Comparison of ENCODE assay signal across 8 cellular contexts in the genomic region with DNA sequence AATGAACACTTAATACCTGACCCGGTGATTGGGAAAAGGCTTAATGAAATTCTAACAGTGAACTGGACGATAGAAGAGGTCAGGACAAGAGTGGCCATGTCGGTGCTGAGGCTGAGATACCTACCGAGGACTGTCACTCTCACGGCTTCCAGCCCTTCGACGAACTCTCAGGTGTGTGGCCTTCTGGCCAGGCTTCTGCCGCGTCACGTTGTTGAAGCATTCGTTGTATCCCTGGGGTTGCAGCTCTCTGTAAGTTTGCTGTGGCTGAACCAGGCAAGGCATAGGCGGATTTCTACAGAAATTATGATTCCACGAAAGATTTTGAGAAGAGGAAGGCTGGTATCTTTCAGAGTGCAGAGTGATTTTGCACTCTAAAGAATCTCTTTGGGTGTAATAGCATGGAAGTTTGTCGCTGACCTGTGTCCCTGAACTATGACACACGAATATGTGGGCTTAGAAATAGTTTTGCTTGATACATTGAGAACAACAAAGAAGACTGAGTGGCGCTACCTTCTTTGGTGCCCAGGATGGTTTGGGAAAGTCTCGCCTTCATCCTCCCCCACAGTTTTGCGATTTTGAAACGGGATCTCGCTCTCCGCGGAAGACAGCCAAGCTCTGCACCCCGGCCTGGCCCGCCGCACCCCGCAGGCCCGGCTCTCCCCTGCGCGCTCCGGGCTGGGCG. TPM values are rescaled to one million over a fixed set of nuclear protein-coding genes. Genes with fewer than 3 reads are reported as not detected.
DNase-seq lines count a peak whose midpoint lies in the region; ATAC-seq and TF ChIP-seq lines count a peak whose summit lies in the region.

No MANE protein-coding gene starts in this region.

- CTCF ChIA-PET in AG04450 (lab: Charles Lee), result no interaction called here

- H3K9me3 ChIP-seq in AG04450 (ENCODE audit: control insufficient read depth, insufficient read depth, low read length) (peaks cover 8% of the 10 kb centered on the region; the same call in 1 of the 2 replicates), muscle layer of duodenum (ENCODE audit: control insufficient read depth in 1 of 2, low read length in 2 of 2) (no peaks in the 10 kb centered on the region)

- H3K4me3 ChIP-seq in AG04450 (ENCODE audit: low read depth, low read length) (peak overlapping the region; percentile 65), muscle layer of duodenum (ENCODE audit: low read depth in 1 of 2, low read length in 2 of 2) (peak overlapping the region; percentile 3 to 83)

- peak overlapping the region; percentile 2 for H3K27ac ChIP-seq in AG04450 (ENCODE audit: low read depth, low read length)
- peak overlapping the region; percentile 4 for H3K27ac ChIP-seq in caudate nucleus (ENCODE audit: low read depth, low read length)
- no peak overlapping the region for H3K27ac ChIP-seq in muscle layer of duodenum (ENCODE audit: low read length)

- TF ChIP-seq CTCF in AG04450 (IDR thresholded peaks at IDR 0.05; ENCODE audit: low read depth, low read length), result no peak

- POLR2A ChIA-PET in AG04450 (lab: Yijun Ruan, JAX), result interaction anchor here (0.5 kb wide), 1 partner anchor 38 kb away, joined by 4 read pairs; no protein-coding TSS in a partner anchor

- H3K27me3 ChIP-seq in AG04450 (ENCODE audit: control insufficient read depth, insufficient read depth, low read length) (no peaks in the 10 kb centered on the region), muscle layer of duodenum (ENCODE audit: low read depth, low read length) (no peaks in the 10 kb centered on the region)

- ATAC-seq in HG02970 (IDR thresholded peaks at IDR 0.05; ENCODE audit: low FRiP score, unreplicated experiment) (no peak), GM21526 (IDR thresholded peaks at IDR 0.05; ENCODE audit: low FRiP score, unreplicated experiment) (no peak)

- DNase-seq in AG04450 (ENCODE audit: low read depth, low spot score), result no peak
- DNase-seq in HuH-7.5 (ENCODE audit: low spot score), result peak; percentile 6
- DNase-seq in caudate nucleus (lab: John Stamatoyannopoulos, UW), result peak in 5 of 61 donors; percentile 3 to 53 (median 32)
- no peak for DNase-seq in pons (ENCODE audit: low spot score)
- no peak for DNase-seq in DMS79 treated with DMSO at 0.1 percent for 48 hours (lab: John Stamatoyannopoulos, UW)

- H3K4me1 ChIP-seq in muscle layer of duodenum (ENCODE audit: control insufficient read depth in 1 of 2, insufficient read depth in 2 of 2, low read length in 2 of 2), result peaks cover 0 to 3% of the 10 kb centered on the region in 2 donors

- no peaks in the 10 kb centered on the region for H3K36me3 ChIP-seq in muscle layer of duodenum (ENCODE audit: control insufficient read depth in 1 of 2, insufficient read depth in 2 of 2, low read length in 2 of 2)

RNA-seq across cellular contexts. Expression of gene EPHX4, which starts 0.4 kb away (rescaled TPM):
- 2.6 and 4.1 TPM in 2 replicates for polyA plus RNA-seq in AG04450 (2011; rRNA removed)
- 0.43 and 1.1 TPM in 2 replicates for polyA minus RNA-seq in AG04450 (2011; rRNA and poly(A)+ RNA removed)

RNA-seq across cellular contexts. Expression of gene SETSIP, which starts 45.8 kb away (rescaled TPM):
- 0.22 and 0.52 TPM in 2 replicates for polyA plus RNA-seq in AG04450 (2011; rRNA removed)
- polyA minus RNA-seq in AG04450 (2011; rRNA and poly(A)+ RNA removed), result not detected in 2 replicates

RNA-seq across cellular contexts. Expression of gene BTBD8, which starts 50.8 kb away (rescaled TPM):
- 3.1 and 5.0 TPM in 2 replicates for polyA plus RNA-seq in AG04450 (2011; rRNA removed)
- 2.2 and 6.3 TPM in 2 replicates for polyA minus RNA-seq in AG04450 (2011; rRNA and poly(A)+ RNA removed)
